1 cellular context compared by ENCODE assay signal in genomic region chr1:240515505-240515904, GRCh38.
A peak's percentile ranks its signal among the peaks of the same experiment; 100 is the strongest.
TF ChIP-seq lines count a peak whose summit lies in the region.

No MANE protein-coding gene starts in this region.

TF ChIP-seq in HEK293, 187 proteins besides CTCF, POLR2A, EP300 and RAD21 (continued from another document):
- TF ChIP-seq ZNF513 (tag by site-specific recombination; IDR thresholded peaks at IDR 0.05) (no peak), MZF1 (tag by site-specific recombination; IDR thresholded peaks at IDR 0.05; ENCODE audit: borderline replicate concordance) (0 out of 2 replicates have a peak, but pooled peaks have one; percentile 54), ZNF544 (tag by site-specific recombination; IDR thresholded peaks at IDR 0.05) (no peak), SCRT1 (tag by site-specific recombination; IDR thresholded peaks at IDR 0.05; ENCODE audit: borderline replicate concordance) (no peak), ZFHX2 (tag by site-specific recombination; conservative IDR thresholded peaks at IDR 0.05) (peak; percentile 41; the same call in 1 of the 2 replicates), EGR2 (tag by site-specific recombination; IDR thresholded peaks at IDR 0.05; ENCODE audit: low read depth) (no peak), ZBTB44 (tag by site-specific recombination; IDR thresholded peaks at IDR 0.05) (peak; percentile 10; the same call in 1 of the 2 replicates), ZNF664 (tag by site-specific recombination; IDR thresholded peaks at IDR 0.05) (peak; percentile 46), ZNF610 (tag by site-specific recombination; IDR thresholded peaks at IDR 0.05; ENCODE audit: borderline replicate concordance) (peak; percentile 27; the same call in 1 of the 2 replicates), ZXDB (tag by site-specific recombination; IDR thresholded peaks at IDR 0.05) (peak; percentile 81), ZNF621 (tag by site-specific recombination; IDR thresholded peaks at IDR 0.05) (peak; percentile 82; the same call in 1 of the 2 replicates), ZNF169 (tag by site-specific recombination; IDR thresholded peaks at IDR 0.05) (no peak), ZBTB26 (tag by site-specific recombination; optimal IDR thresholded peaks at IDR 0.05) (no peak), ZBTB8A (tag by site-specific recombination; IDR thresholded peaks at IDR 0.05) (peak; percentile 67; the same call in 1 of the 2 replicates), ZBTB11 (tag by site-specific recombination; conservative IDR thresholded peaks at IDR 0.05; ENCODE audit: low read depth) (peak; percentile 57), MYNN (tag by site-specific recombination; IDR thresholded peaks at IDR 0.05; ENCODE audit: borderline replicate concordance) (peak; percentile 46; the same call in 1 of the 2 replicates), ZNF580 (tag by site-specific recombination; IDR thresholded peaks at IDR 0.05) (peak; percentile 63; the same call in 1 of the 2 replicates), ZEB2 (tag by site-specific recombination; IDR thresholded peaks at IDR 0.05) (peak; percentile 66; the same call in 1 of the 2 replicates), AEBP2 (tag by site-specific recombination; IDR thresholded peaks at IDR 0.05; ENCODE audit: borderline replicate concordance) (no peak), GLI2 (tag by site-specific recombination; IDR thresholded peaks at IDR 0.05; ENCODE audit: borderline replicate concordance, low read depth) (peak; percentile 93), BCL6B (tag by site-specific recombination; IDR thresholded peaks at IDR 0.05) (peak; percentile 78; the same call in 1 of the 2 replicates), ATF2 (tag by site-specific recombination; IDR thresholded peaks at IDR 0.05; ENCODE audit: low read depth) (peak; percentile 23; the same call in 1 of the 2 replicates), KLF16 (tag by site-specific recombination; IDR thresholded peaks at IDR 0.05) (0 out of 2 replicates have a peak, but pooled peaks have one; percentile 41), SP7 (tag by site-specific recombination; IDR thresholded peaks at IDR 0.05) (peak; percentile 89), ZNF274 (IDR thresholded peaks at IDR 0.05; ENCODE audit: low read length) (no peak), ZNF274 (tag by site-specific recombination; IDR thresholded peaks at IDR 0.05; ENCODE audit: borderline replicate concordance) (no peak), ZNF555 (tag by site-specific recombination; conservative IDR thresholded peaks at IDR 0.05) (0 out of 2 replicates have a peak, but pooled peaks have one; percentile 11), FEZF1 (tag by site-specific recombination; IDR thresholded peaks at IDR 0.05) (peak; percentile 89), TRIM28 (IDR thresholded peaks at IDR 0.05; ENCODE audit: borderline replicate concordance, low read length) (no peak; the same call in 1 of the 2 replicates), ZNF623 (tag by site-specific recombination; IDR thresholded peaks at IDR 0.05) (no peak), PRDM6 (tag by site-specific recombination; IDR thresholded peaks at IDR 0.05) (peak; percentile 87), ZNF324 (tag by site-specific recombination; IDR thresholded peaks at IDR 0.05) (no peak), ZBTB49 (tag by site-specific recombination; IDR thresholded peaks at IDR 0.05; ENCODE audit: low read depth) (0 out of 2 replicates have a peak, but pooled peaks have one; percentile 57)
